In genomic region chr17:50027639-50028206, GRCh38 we compare ENCODE assay signal across 8 cellular contexts. TPM values are rescaled to one million over a fixed set of nuclear protein-coding genes. Genes with fewer than 3 reads are reported as not detected.
A peak's percentile ranks its signal among the peaks of the same experiment; 100 is the strongest.
DNase-seq lines count a peak whose midpoint lies in the region; ATAC-seq and TF ChIP-seq lines count a peak whose summit lies in the region.

No MANE protein-coding gene starts in this region.

- H3K27me3 ChIP-seq in BLaER1 = peaks cover 53% of the 10 kb centered on the region
- peaks cover 30% of the 10 kb centered on the region; the same call in 1 of the 2 replicates for H3K27me3 ChIP-seq in KMS-11 (ENCODE audit: insufficient read depth, low read depth)
- no peaks in the 10 kb centered on the region for H3K27me3 ChIP-seq in mesendoderm (ENCODE audit: insufficient read depth, low read length, poor library complexity)

- TF ChIP-seq CTCF in KMS-11 (conservative IDR thresholded peaks at IDR 0.05; ENCODE audit: low read depth, low read length) = no peak

- no CpG with 5 or more reads among the region's 14 CpGs for WGBS in mesendoderm (ENCODE audit: extremely low coverage, insufficient coverage, low lambda C conversion rate)

- peak overlapping the region; percentile 16; the same call in 1 of the 2 replicates for H2AFZ ChIP-seq in KMS-11 (ENCODE audit: low read depth)

- peak overlapping the region; percentile 40; the same call in 1 of the 2 replicates for H3K4me3 ChIP-seq in BLaER1
- no peak overlapping the region for H3K4me3 ChIP-seq in KMS-11 (IDR thresholded peaks at IDR 0.05; ENCODE audit: insufficient read depth, low read depth, low read length)
- no peak overlapping the region for H3K4me3 ChIP-seq in mesendoderm (ENCODE audit: low read length)

- H3K9me3 ChIP-seq in BLaER1 = no peaks in the 10 kb centered on the region

- H4K20me1 ChIP-seq in BLaER1 (peaks cover 32% of the 10 kb centered on the region), KMS-11 (ENCODE audit: insufficient read depth) (no peaks in the 10 kb centered on the region)

- H2BK15ac ChIP-seq in mesendoderm (replicated peaks; ENCODE audit: low read depth) = no peak overlapping the region

- H4K5ac ChIP-seq in mesendoderm (ENCODE audit: low read length) = no peak overlapping the region

- peaks cover 22% of the 10 kb centered on the region for H3K4me1 ChIP-seq in BLaER1
- H3K4me1 ChIP-seq in KMS-11 (ENCODE audit: low read depth, poor library complexity, severe bottlenecking) = peaks cover 7% of the 10 kb centered on the region
- H3K4me1 ChIP-seq in mesendoderm (ENCODE audit: control insufficient read depth, low read depth, low read length) = peaks cover 3% of the 10 kb centered on the region

- no peak overlapping the region for H2BK5ac ChIP-seq in mesendoderm (ENCODE audit: low read length)

- no peak overlapping the region for H3K4ac ChIP-seq in mesendoderm (ENCODE audit: low read depth, low read length)

- no peak overlapping the region for H3K56ac ChIP-seq in mesendoderm (ENCODE audit: low read length)

- no peak for ATAC-seq in GM18498 (IDR thresholded peaks at IDR 0.05; ENCODE audit: unreplicated experiment)
- ATAC-seq in HG03108 (IDR thresholded peaks at IDR 0.05; ENCODE audit: unreplicated experiment) = no peak

- H3K9ac ChIP-seq in BLaER1 = no peak overlapping the region
- H3K9ac ChIP-seq in KMS-11 = no peak overlapping the region
- no peak overlapping the region for H3K9ac ChIP-seq in mesendoderm (ENCODE audit: low read length)

- no peak overlapping the region for H2AK5ac ChIP-seq in mesendoderm (ENCODE audit: low read length)

- no peak overlapping the region for H3K18ac ChIP-seq in mesendoderm (ENCODE audit: low read length)

- DNase-seq in cerebellar cortex (ENCODE audit: low spot score) (peak; percentile 2), mesendoderm (peak; percentile 39), NCI-H2227 treated with DMSO at 0.1 percent for 48 hours (lab: John Stamatoyannopoulos, UW) (no peak)
- DNase-seq in activated CD8-positive, alpha-beta memory T cell treated with anti-CD3 and anti-CD28 coated beads, Interleukin-2, amount 50 U/mL, for 4 hours = no peak

- H3K23ac ChIP-seq in mesendoderm (ENCODE audit: low read length) = no peak overlapping the region

- no peak overlapping the region for H3K27ac ChIP-seq in BLaER1
- no peak overlapping the region for H3K27ac ChIP-seq in KMS-11
- H3K27ac ChIP-seq in mesendoderm (ENCODE audit: low read depth, low read length) = no peak overlapping the region

- H3K4me2 ChIP-seq in BLaER1 = peak overlapping the region; percentile 87
- peak overlapping the region; percentile 26; the same call in 1 of the 2 replicates for H3K4me2 ChIP-seq in KMS-11
- H3K4me2 ChIP-seq in mesendoderm (ENCODE audit: low read length) = no peak overlapping the region

- H4K8ac ChIP-seq in mesendoderm (ENCODE audit: low read depth, low read length) = no peak overlapping the region

- no peaks in the 10 kb centered on the region for H3K36me3 ChIP-seq in BLaER1
- no peaks in the 10 kb centered on the region for H3K36me3 ChIP-seq in KMS-11 (ENCODE audit: insufficient read depth)
- H3K36me3 ChIP-seq in mesendoderm (ENCODE audit: control insufficient read depth, insufficient read depth, low read length) = no peaks in the 10 kb centered on the region

- no peaks in the 10 kb centered on the region for H3K79me1 ChIP-seq in mesendoderm (ENCODE audit: low read length)

- H2BK120ac ChIP-seq in mesendoderm (ENCODE audit: low read depth, low read length) = no peak overlapping the region

- H3K79me2 ChIP-seq in KMS-11 (ENCODE audit: insufficient read depth, low read depth) (no peaks in the 10 kb centered on the region), mesendoderm (ENCODE audit: control insufficient read depth, insufficient read depth, low read length) (no peaks in the 10 kb centered on the region)

RNA-seq across cellular contexts. Expression of gene ITGA3, which starts 28.2 kb away (rescaled TPM):
- polyA plus RNA-seq in mesendoderm (2013, experiment 1 of 2) = 13.0 TPM
- polyA plus RNA-seq in mesendoderm (2013, experiment 2 of 2) = 13.2 TPM

RNA-seq across cellular contexts. Expression of gene DLX3, which starts 32.7 kb away (rescaled TPM):
- 0.13 TPM for polyA plus RNA-seq in mesendoderm (2013, experiment 1 of 2)
- polyA plus RNA-seq in mesendoderm (2013, experiment 2 of 2) = 0.06 TPM

RNA-seq across cellular contexts. Expression of gene DLX4, which starts 58.7 kb away (rescaled TPM):
- 0.55 TPM for polyA plus RNA-seq in mesendoderm (2013, experiment 1 of 2)
- 0.31 TPM for polyA plus RNA-seq in mesendoderm (2013, experiment 2 of 2)

Comparison
In these comparisons a context has a peak if more than half of its experiments do, and no peak if none do; other contexts are left out.
1. DNase-seq: peak in cerebellar cortex (single experiment) and mesendoderm (single experiment); none in NCI-H2227 treated with DMSO at 0.1 percent for 48 hours (single experiment) and activated CD8-positive, alpha-beta memory T cell treated with anti-CD3 and anti-CD28 coated beads, Interleukin-2, amount 50 U/mL, for 4 hours (single experiment).